Comparison of ENCODE assay signal across 10 cellular contexts in the genomic region with DNA sequence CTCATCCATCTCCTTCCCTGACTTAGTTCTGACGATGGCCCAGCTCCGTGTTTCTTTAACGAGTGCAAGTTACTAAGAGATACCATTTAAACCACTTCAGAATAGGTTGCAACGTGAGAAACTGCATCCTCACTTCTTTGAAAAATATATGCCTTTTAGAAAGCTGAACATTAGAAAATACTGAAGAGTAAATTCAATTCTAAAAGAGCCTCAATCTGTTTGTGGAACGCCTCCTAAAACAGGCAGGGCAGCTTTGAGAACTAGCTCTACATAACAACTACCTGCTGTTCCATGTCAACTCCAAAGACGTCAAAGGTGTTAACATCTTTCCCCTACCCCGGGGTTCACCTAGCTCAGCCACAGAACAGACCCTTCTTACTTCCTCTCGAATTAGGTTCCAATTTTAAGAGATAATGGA. TPM values are rescaled to one million over a fixed set of nuclear protein-coding genes. Genes with fewer than 3 reads are reported as not detected.
DNase-seq lines count a peak whose midpoint lies in the region; ATAC-seq and TF ChIP-seq lines count a peak whose summit lies in the region.
"Had no signal": no experiment of that assay in that cellular context is flagged by ENCODE, and none has a peak within 500 bp of the region (broad histone marks: within the 10 kb centered on the region; RNA-seq: fewer than 3 reads in every experiment).

No MANE protein-coding gene starts in this region.

- H3K27ac Mint-ChIP-seq in CD4-positive, alpha-beta memory T cell: no peak overlapping the region
- H3K27ac Mint-ChIP-seq in neural crest cell (ENCODE audit: unreplicated experiment): no peak overlapping the region

- POLR2A ChIA-PET in CD4-positive, alpha-beta memory T cell (lab: Charles Lee; ENCODE audit: partially characterized antibody): interaction anchor here (0.7 kb wide), 1 partner anchor 643 kb away, joined by 3 read pairs; no protein-coding TSS in a partner anchor

- DNase-seq in CD4-positive, alpha-beta memory T cell: no peak
- DNase-seq in NB4 (ENCODE audit: low read depth): no peak
- DNase-seq in neural crest cell (ENCODE audit: low read depth, low spot score): no peak
- no peak for DNase-seq in NCI-H1694 treated with DMSO at 0.1 percent for 48 hours (lab: John Stamatoyannopoulos, UW)
- DNase-seq in DMS153 (lab: John Stamatoyannopoulos, UW): no peak
- DNase-seq: GDM1, NCI-H510A treated with DMSO at 0.1 percent for 48 hours had no signal

- peaks cover 42% of the 10 kb centered on the region for H3K27me3 ChIP-seq in CD4-positive, alpha-beta memory T cell (ENCODE audit: insufficient read depth, low read length)

- no peak overlapping the region for H3K4me3 ChIP-seq in CD4-positive, alpha-beta memory T cell (ENCODE audit: low read length in 2 of 2)
- peak overlapping the region; percentile 38 for H3K4me3 ChIP-seq in NB4 (ENCODE audit: low read depth, low read length)

- intact Hi-C loops in CD4-positive, alpha-beta memory T cell (cut with micrococcal nuclease): no loop called here

- peaks cover 2 to 5% of the 10 kb centered on the region in 2 donors for H3K36me3 Mint-ChIP-seq in CD4-positive, alpha-beta memory T cell
- no peaks in the 10 kb centered on the region for H3K36me3 Mint-ChIP-seq in neural crest cell (ENCODE audit: low read depth)

- ATAC-seq in GM21528 (IDR thresholded peaks at IDR 0.05; ENCODE audit: low FRiP score, unreplicated experiment) (no peak), HG02763 (IDR thresholded peaks at IDR 0.05; ENCODE audit: unreplicated experiment) (no peak)

- no peak overlapping the region for H3K27ac ChIP-seq in CD4-positive, alpha-beta memory T cell (ENCODE audit: low read depth, low read length)
- peak overlapping the region; percentile 96 for H3K27ac ChIP-seq in cingulate gyrus (ENCODE audit: low read depth, low read length)

- no peaks in the 10 kb centered on the region for H3K9me3 ChIP-seq in CD4-positive, alpha-beta memory T cell (ENCODE audit: control insufficient read depth in 1 of 2, low read length in 2 of 2)

- H3K36me3 ChIP-seq in CD4-positive, alpha-beta memory T cell (ENCODE audit: insufficient read depth, low read length): no peaks in the 10 kb centered on the region

- peaks cover 52 to 62% of the 10 kb centered on the region in 2 donors for H3K27me3 Mint-ChIP-seq in CD4-positive, alpha-beta memory T cell
- peaks cover 84% of the 10 kb centered on the region for H3K27me3 Mint-ChIP-seq in neural crest cell (ENCODE audit: low read depth)

- peaks cover 25 to 47% (median 31%) of the 10 kb centered on the region in 4 donors for H3K4me1 Mint-ChIP-seq in CD4-positive, alpha-beta memory T cell
- peaks cover 26% of the 10 kb centered on the region for H3K4me1 Mint-ChIP-seq in neural crest cell

- H3K9me3 Mint-ChIP-seq in CD4-positive, alpha-beta memory T cell: no peaks in the 10 kb centered on the region
- no peaks in the 10 kb centered on the region for H3K9me3 Mint-ChIP-seq in neural crest cell

- TF ChIP-seq POLR2A in NB4 (IDR thresholded peaks at IDR 0.05; ENCODE audit: extremely low read depth, insufficient read length): no peak

- TF ChIP-seq CTCF in NB4 (IDR thresholded peaks at IDR 0.05; ENCODE audit: low read depth, low read length) (no peak), neural crest cell (conservative IDR thresholded peaks at IDR 0.05) (no peak)

- H3K4me3 Mint-ChIP-seq in CD4-positive, alpha-beta memory T cell: peak overlapping the region in 7 of 8 donors; percentile 52 to 80 (median 71)
- H3K4me3 Mint-ChIP-seq in neural crest cell: peak overlapping the region; percentile 83

- H3K4me1 ChIP-seq in CD4-positive, alpha-beta memory T cell (ENCODE audit: insufficient read depth, low read length): peaks cover 35% of the 10 kb centered on the region

- CTCF ChIA-PET in CD4-positive, alpha-beta memory T cell (lab: Charles Lee; ENCODE audit: partially characterized antibody): interaction anchor here (0.7 to 3.1 kb wide), 3 partner anchors 21 to 204 kb away, joined by 3 to 12 read pairs (median 5); no protein-coding TSS in a partner anchor

RNA-seq across cellular contexts. Expression of gene BHLHE41, which starts 3.5 kb away (rescaled TPM):
- under 1 TPM; 0.20 to 0.55 TPM for total RNA-seq in CD4-positive, alpha-beta memory T cell
- not detected for polyA plus RNA-seq in CD4-positive, alpha-beta memory T cell
- 0.65 TPM in 1 of 2 replicates, not detected in the other for total RNA-seq in neural crest cell
